12 cellular contexts compared by ENCODE assay signal in genomic region chr15:90451215-90451850, GRCh38.
A peak's percentile ranks its signal among the peaks of the same experiment; 100 is the strongest.
DNase-seq lines count a peak whose midpoint lies in the region; ATAC-seq and TF ChIP-seq lines count a peak whose summit lies in the region.
"Had no signal": no experiment of that assay in that cellular context is flagged by ENCODE, and none has a peak within 500 bp of the region (broad histone marks: within the 10 kb centered on the region; RNA-seq: fewer than 3 reads in every experiment).

No MANE protein-coding gene starts in this region.

- H3K79me2 ChIP-seq in GM23338 (replicated peaks; ENCODE audit: insufficient read depth): 0 out of 2 replicates have a peak, but pooled peaks cover 3% of the 10 kb centered on the region

- H3K9me2 ChIP-seq in GM23338 (ENCODE audit: insufficient read depth): no peaks in the 10 kb centered on the region

- no TSS peak for BruUV-seq in A673 (replicated peaks; lab: Mats Ljungman, UMichigan)

- POLR2A ChIA-PET in A673 (lab: Charles Lee; ENCODE audit: low non-redundant PET): no interaction called here

- H3K27ac ChIP-seq in A673 (ENCODE audit: low read depth, low read length, poor library complexity, severe bottlenecking) (no peak overlapping the region), GM23338 (ENCODE audit: low read depth) (peak overlapping the region; percentile 53; the same call in 1 of the 2 replicates), RWPE2 (ENCODE audit: poor library complexity, severe bottlenecking) (no peak overlapping the region)
- H3K27ac ChIP-seq: Peyer's patch had no signal

- peaks cover 13% of the 10 kb centered on the region for H3K4me1 Mint-ChIP-seq in GM23338

- H3K27ac Mint-ChIP-seq in GM23338: peak overlapping the region; percentile 82
- H3K27ac Mint-ChIP-seq: activated CD4-positive, alpha-beta T cell treated with anti-CD3 and anti-CD28 coated beads, Interleukin-2, amount 10 ng/mL, durations not matched to agents 7 days and 5 days had no signal

- H2AFZ ChIP-seq in GM23338: no peak overlapping the region

- H3K27me3 ChIP-seq in A673 (replicated peaks; ENCODE audit: insufficient read depth, low read depth, low read length, poor library complexity) (no peaks in the 10 kb centered on the region), GM23338 (ENCODE audit: insufficient read depth) (no peaks in the 10 kb centered on the region), RWPE2 (ENCODE audit: insufficient read depth, poor library complexity, severe bottlenecking) (no peaks in the 10 kb centered on the region)
- H3K27me3 ChIP-seq: Peyer's patch had no signal

- no peaks in the 10 kb centered on the region for H3K9me3 Mint-ChIP-seq in GM23338
- H3K9me3 Mint-ChIP-seq: activated CD4-positive, alpha-beta T cell treated with anti-CD3 and anti-CD28 coated beads, Interleukin-2, amount 10 ng/mL, durations not matched to agents 7 days and 5 days; CD4-positive, alpha-beta memory T cell had no signal

- no peaks in the 10 kb centered on the region for H4K20me1 ChIP-seq in GM23338 (replicated peaks; ENCODE audit: insufficient read depth)

- H3K27me3 Mint-ChIP-seq in GM23338 (ENCODE audit: insufficient read depth, low read depth, poor library complexity): peaks cover 2% of the 10 kb centered on the region
- H3K27me3 Mint-ChIP-seq: activated CD4-positive, alpha-beta T cell treated with anti-CD3 and anti-CD28 coated beads, Interleukin-2, amount 10 ng/mL, durations not matched to agents 7 days and 5 days; CD4-positive, alpha-beta memory T cell had no signal

- peaks cover 47% of the 10 kb centered on the region for H3K36me3 Mint-ChIP-seq in GM23338 (ENCODE audit: low read depth)

- peaks cover 52% of the 10 kb centered on the region for H3K36me3 ChIP-seq in A673 (ENCODE audit: insufficient read depth, low read length, poor library complexity, severe bottlenecking)
- peaks cover 35% of the 10 kb centered on the region; the same call in 1 of the 2 replicates for H3K36me3 ChIP-seq in GM23338 (ENCODE audit: insufficient read depth)
- H3K36me3 ChIP-seq in RWPE2 (ENCODE audit: low read depth): peaks cover 100% of the 10 kb centered on the region

- H3K4me1 ChIP-seq in A673 (ENCODE audit: insufficient read depth, low read length, poor library complexity, severe bottlenecking): peaks cover 8% of the 10 kb centered on the region
- H3K4me1 ChIP-seq in GM23338 (ENCODE audit: insufficient read depth): peaks cover 9% of the 10 kb centered on the region
- peaks cover 11% of the 10 kb centered on the region for H3K4me1 ChIP-seq in RWPE2 (ENCODE audit: insufficient read depth, poor library complexity, severe bottlenecking)
- H3K4me1 ChIP-seq: Peyer's patch had no signal

- no peak overlapping the region for H3K4me3 Mint-ChIP-seq in GM23338
- H3K4me3 Mint-ChIP-seq: activated CD4-positive, alpha-beta T cell treated with anti-CD3 and anti-CD28 coated beads, Interleukin-2, amount 10 ng/mL, durations not matched to agents 7 days and 5 days; CD4-positive, alpha-beta memory T cell had no signal

- peak overlapping the region; percentile 52; the same call in 1 of the 2 replicates for H3K4me2 ChIP-seq in GM23338

- CTCF ChIA-PET in A673 (lab: Charles Lee): interaction anchor here (0.6 kb wide), 1 partner anchor 12 kb away, joined by 3 read pairs; no protein-coding TSS in a partner anchor

- ATAC-seq in GM23338 (peak; percentile 96), RWPE2 (ENCODE audit: low read depth) (peak; percentile 91), HG02642 (IDR thresholded peaks at IDR 0.05; ENCODE audit: poor library complexity, unreplicated experiment) (no peak)

- DNase-seq in A673 (ENCODE audit: low spot score): peak; percentile 60
- DNase-seq in GM23338 (ENCODE audit: low spot score): peak; percentile 72
- DNase-seq in RWPE2 (ENCODE audit: low spot score): no peak
- DNase-seq in glomerular visceral epithelial cell (ENCODE audit: extremely low spot score): peak; percentile 5
- DNase-seq in stimulated activated CD4-positive, alpha-beta T cell treated with anti-CD3 and anti-CD28 coated beads, Interleukin-2, amount 100 ng/mL, for 24 hours: no peak
- no peak for DNase-seq in MV-4-11 (lab: John Stamatoyannopoulos, UW)
- no peak for DNase-seq in NCI-H2081 (lab: John Stamatoyannopoulos, UW)
- DNase-seq: activated CD4-positive, alpha-beta T cell treated with anti-CD3 and anti-CD28 coated beads, Interleukin-2, amount 10 ng/mL, durations not matched to agents 7 days and 5 days; CD4-positive, alpha-beta memory T cell; occipital lobe; Peyer's patch had no signal

- H3K4me3 ChIP-seq in A673 (ENCODE audit: low read depth, low read length, poor library complexity, severe bottlenecking): no peak overlapping the region
- no peak overlapping the region for H3K4me3 ChIP-seq in GM23338
- no peak overlapping the region for H3K4me3 ChIP-seq in RWPE2 (ENCODE audit: severe bottlenecking)
- H3K4me3 ChIP-seq: Peyer's patch had no signal

- H3K9me3 ChIP-seq in A673 (ENCODE audit: low read depth, low read length, poor library complexity, severe bottlenecking) (no peaks in the 10 kb centered on the region), RWPE2 (ENCODE audit: severe bottlenecking) (no peaks in the 10 kb centered on the region)
- H3K9me3 ChIP-seq: Peyer's patch had no signal

- no peaks in the 10 kb centered on the region for H3F3A ChIP-seq in GM23338 (replicated peaks; ENCODE audit: low read depth)

- TF ChIP-seq CTCF in A673 (conservative IDR thresholded peaks at IDR 0.05; ENCODE audit: low read depth, low read length): no peak
- no peak for TF ChIP-seq CTCF in GM23338 (conservative IDR thresholded peaks at IDR 0.05; ENCODE audit: low read depth in 2 of 2)
- TF ChIP-seq CTCF in RWPE2 (IDR thresholded peaks at IDR 0.05; ENCODE audit: poor library complexity, severe bottlenecking): no peak

- intact Hi-C loops in A673 (cut with micrococcal nuclease; ENCODE audit: unreplicated experiment): no loop called here

TF ChIP-seq in GM23338, 12 proteins besides CTCF, POLR2A, EP300 and RAD21:
- TF ChIP-seq ETS1 (IDR thresholded peaks at IDR 0.05) (no peak), JUNB (IDR thresholded peaks at IDR 0.05; ENCODE audit: unreplicated experiment) (no peak), ZNF114 (CRISPR knock-in tag; IDR thresholded peaks at IDR 0.05) (no peak), NANOG (IDR thresholded peaks at IDR 0.05; ENCODE audit: borderline replicate concordance) (no peak), POLR2AphosphoS5 (IDR thresholded peaks at IDR 0.05; ENCODE audit: low read depth) (no peak)

Comparison
In these comparisons a context has a peak if more than half of its experiments do, and no peak if none do; other contexts are left out.
1. DNase-seq: peak in A673 (single experiment), GM23338 (single experiment) and glomerular visceral epithelial cell (single experiment); none in RWPE2 (single experiment), stimulated activated CD4-positive, alpha-beta T cell treated with anti-CD3 and anti-CD28 coated beads, Interleukin-2, amount 100 ng/mL, for 24 hours (0 of 2), MV-4-11 (single experiment) and NCI-H2081 (0 of 2).